ENCODE assay signal across 8 cellular contexts in the genomic region with DNA sequence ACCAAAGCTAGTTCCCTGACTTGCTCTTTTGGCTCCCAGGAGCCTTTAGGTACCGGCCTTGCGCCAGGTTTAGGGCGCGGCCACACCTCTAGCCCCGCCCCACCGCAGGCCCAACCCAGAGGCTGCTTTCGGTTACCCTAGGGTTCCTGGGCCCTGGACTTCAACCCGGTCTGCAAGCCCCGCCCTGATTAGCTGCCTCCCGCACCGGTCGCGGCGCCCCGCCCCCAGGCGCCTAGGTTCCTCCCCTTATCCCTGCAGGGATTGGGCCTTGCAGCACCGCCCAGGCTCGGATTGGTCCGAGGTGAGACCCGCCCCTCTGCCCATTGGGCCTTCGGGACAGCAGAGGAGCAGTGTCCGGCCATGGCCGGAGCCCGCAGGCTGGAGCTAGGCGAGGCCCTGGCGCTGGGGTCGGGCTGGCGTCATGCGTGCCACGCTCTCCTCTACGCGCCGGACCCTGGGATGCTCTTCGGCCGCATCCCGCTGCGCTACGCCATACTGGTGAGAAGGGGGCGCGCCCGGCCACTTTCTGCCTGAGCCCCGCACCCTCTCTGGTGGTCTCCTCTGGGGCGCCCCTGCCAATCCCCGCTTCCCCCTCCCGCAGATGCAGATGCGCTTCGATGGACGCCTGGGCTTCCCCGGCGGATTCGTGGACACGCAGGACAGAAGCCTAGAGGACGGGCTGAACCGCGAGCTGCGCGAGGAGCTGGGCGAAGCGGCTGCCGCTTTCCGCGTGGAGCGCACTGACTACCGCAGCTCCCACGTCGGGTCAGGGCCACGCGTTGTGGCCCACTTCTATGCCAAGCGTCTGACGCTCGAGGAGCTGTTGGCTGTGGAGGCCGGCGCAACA. TPM values are rescaled to one million over a fixed set of nuclear protein-coding genes. Genes with fewer than 3 reads are reported as not detected.
DNase-seq lines count a peak whose midpoint lies in the region; ATAC-seq, FAIRE-seq and TF ChIP-seq lines count a peak whose summit lies in the region.

A gene (plus strand): TSS at position 330 of the 847 bp plus-strand sequence. CDS start 31 bp downstream, at position 361.

- peak; percentile 98 for ATAC-seq in HG03442 (IDR thresholded peaks at IDR 0.05; ENCODE audit: unreplicated experiment)

- peak; percentile 100 for DNase-seq in BE2C
- peak; percentile 91 for DNase-seq in GM19239 (ENCODE audit: insufficient read length, low spot score)
- DNase-seq in NCI-H69 (lab: John Stamatoyannopoulos, UW), result peak; percentile 91
- DNase-seq in activated CD4-positive, alpha-beta T cell treated with anti-CD3 and anti-CD28 coated beads, Interleukin-2, amount 50 U/mL, for 24 hours (ENCODE audit: low read depth in 1 of 2, low spot score in 1 of 2), result peak; percentile 89 to 92
- peak; percentile 99 for DNase-seq in dedifferentiated amniotic fluid mesenchymal stem cell (ENCODE audit: extremely low spot score)
- peak; percentile 99 for DNase-seq in left kidney (ENCODE audit: low read depth, low spot score)
- peak; percentile 97 for DNase-seq in stimulated activated CD4-positive, alpha-beta T cell treated with anti-CD3 and anti-CD28 coated beads, Interleukin-1b, Interleukin-23, amount 100 ng/mL, for 48 hours

- H3K9me3 ChIP-seq in BE2C, result no peaks in the 10 kb centered on the region

- H3K36me3 ChIP-seq in BE2C, result peaks cover 5% of the 10 kb centered on the region; the same call in 1 of the 2 replicates

- no peaks in the 10 kb centered on the region; the same call in 1 of the 2 replicates for H3K4me1 ChIP-seq in BE2C

- peak; percentile 100 for FAIRE-seq in GM19239 (lab: Jason Lieb, UNC)

- H3K4me3 ChIP-seq in BE2C (ENCODE audit: low read depth, low read length), result peak within 1 kb of the TSS; percentile 87

- no peak for TF ChIP-seq CTCF in BE2C (IDR thresholded peaks at IDR 0.05; ENCODE audit: low read depth, low read length)

- no peaks in the 10 kb centered on the region for H3K27me3 ChIP-seq in BE2C

RNA-seq across cellular contexts. Expression of the gene that starts here (rescaled TPM):
- 18.9 TPM for polyA plus RNA-seq in BE2C (2012; ENCODE audit: insufficient read depth, insufficient read length, low read depth)

Comparison
In these comparisons a context has a peak if more than half of its experiments do, and no peak if none do; other contexts are left out.
1. Peak in every context shown above with its lines: DNase-seq, ATAC-seq and H3K4me3 ChIP-seq.